ENCODE assay signal across 11 cellular contexts in genomic region chr13:45046445-45046844, GRCh38. TPM values are rescaled to one million over a fixed set of nuclear protein-coding genes. Genes with fewer than 3 reads are reported as not detected.
A peak's percentile ranks its signal among the peaks of the same experiment; 100 is the strongest.
DNase-seq lines count a peak whose midpoint lies in the region; FAIRE-seq and TF ChIP-seq lines count a peak whose summit lies in the region.
"Had no signal": no experiment of that assay in that cellular context is flagged by ENCODE, and none has a peak within 500 bp of the region (broad histone marks: within the 10 kb centered on the region; RNA-seq: fewer than 3 reads in every experiment).

No MANE protein-coding gene starts in this region.

- H3K79me2 ChIP-seq in astrocyte (ENCODE audit: insufficient read depth, low read length), result no peaks in the 10 kb centered on the region

- H3K27ac ChIP-seq in left ventricle myocardium inferior (replicated peaks), result peak overlapping the region; percentile 54
- no peak overlapping the region for H3K27ac ChIP-seq in astrocyte (ENCODE audit: low read depth, low read length)
- no peak overlapping the region for H3K27ac ChIP-seq in mesenchymal stem cell (ENCODE audit: low read length, poor library complexity, severe bottlenecking)

- intact Hi-C loops in left ventricle myocardium inferior (cut with micrococcal nuclease), result loop anchor here (5.0 kb wide), 1 partner anchor 261 kb away; no protein-coding TSS in a partner anchor
- intact Hi-C loops in cardiac septum (cut with DNase I), result loop anchor here (2.0 kb wide), 3 partner anchors 74 to 264 kb away; partner anchors contain the start of gene GTF2F2

- H3K18ac ChIP-seq in mesenchymal stem cell (ENCODE audit: low read depth in 1 of 2, low read length in 2 of 2), result no peak overlapping the region

- no peak overlapping the region for H4K8ac ChIP-seq in mesenchymal stem cell (ENCODE audit: low read length)

- DNase-seq in left ventricle myocardium inferior (no peak), cardiac septum (ENCODE audit: low spot score) (no peak), astrocyte (ENCODE audit: low read depth) (no peak), mesenchymal stem cell (no peak), type B pancreatic cell (ENCODE audit: extremely low spot score, unreplicated experiment) (no peak), DMS79 treated with DMSO at 0.1 percent for 48 hours (lab: John Stamatoyannopoulos, UW) (no peak), activated gamma-delta T cell (lab: John Stamatoyannopoulos, UW) (no peak)
- no peak for DNase-seq in stimulated activated CD8-positive, alpha-beta memory T cell treated with anti-CD3 and anti-CD28 coated beads, Interleukin-4, amount 100 ng/mL, for 48 hours
- DNase-seq: NCI-H2029 treated with DMSO at 0.1 percent for 48 hours had no signal

- no peaks in the 10 kb centered on the region for H4K20me1 ChIP-seq in astrocyte (ENCODE audit: insufficient read depth, low read length)

- no peak overlapping the region for H4K91ac ChIP-seq in mesenchymal stem cell (ENCODE audit: low read length)

- no peaks in the 10 kb centered on the region for H3K79me1 ChIP-seq in mesenchymal stem cell (replicated peaks; ENCODE audit: low read length, poor library complexity, severe bottlenecking)

- TF ChIP-seq CTCF in left ventricle myocardium inferior (IDR thresholded peaks at IDR 0.05; ENCODE audit: borderline replicate concordance) (no peak), astrocyte (IDR thresholded peaks at IDR 0.05; ENCODE audit: insufficient read depth, low read depth, low read length) (no peak), type B pancreatic cell (conservative IDR thresholded peaks at IDR 0.05) (no peak)

- H3K14ac ChIP-seq in mesenchymal stem cell (ENCODE audit: low read length in 2 of 2), result no peak overlapping the region

- H3K36me3 Mint-ChIP-seq in astrocyte (ENCODE audit: low read depth, unreplicated experiment) (no peaks in the 10 kb centered on the region), type B pancreatic cell (no peaks in the 10 kb centered on the region)

- H3K36me3 ChIP-seq in left ventricle myocardium inferior (no peaks in the 10 kb centered on the region), astrocyte (ENCODE audit: insufficient read depth, low read length) (no peaks in the 10 kb centered on the region), mesenchymal stem cell (ENCODE audit: control insufficient read depth in 1 of 2, insufficient read depth in 2 of 2, low read depth in 1 of 2, low read length in 2 of 2) (no peaks in the 10 kb centered on the region)

- H3K9me3 Mint-ChIP-seq in astrocyte (ENCODE audit: unreplicated experiment), result no peaks in the 10 kb centered on the region
- no peaks in the 10 kb centered on the region for H3K9me3 Mint-ChIP-seq in type B pancreatic cell

- H3K9me3 ChIP-seq in left ventricle myocardium inferior (replicated peaks) (no peaks in the 10 kb centered on the region), astrocyte (ENCODE audit: insufficient read depth, low read depth, low read length) (no peaks in the 10 kb centered on the region), mesenchymal stem cell (ENCODE audit: control insufficient read depth, low read length) (no peaks in the 10 kb centered on the region)
- H3K9me3 ChIP-seq: mucosa of descending colon had no signal

- H3K4me3 Mint-ChIP-seq in astrocyte (ENCODE audit: unreplicated experiment) (peak overlapping the region; percentile 81), type B pancreatic cell (peak overlapping the region; percentile 90)

- no peak for FAIRE-seq in astrocyte (lab: Jason Lieb, UNC)
- FAIRE-seq: D721Med had no signal

- H3K4me1 Mint-ChIP-seq in astrocyte (ENCODE audit: low read depth, unreplicated experiment) (peaks cover 13% of the 10 kb centered on the region), type B pancreatic cell (ENCODE audit: unreplicated experiment) (peaks cover 13% of the 10 kb centered on the region)

- H3K27ac Mint-ChIP-seq in astrocyte (ENCODE audit: unreplicated experiment), result no peak overlapping the region
- no peak overlapping the region for H3K27ac Mint-ChIP-seq in type B pancreatic cell

- no peak overlapping the region for H2BK15ac ChIP-seq in mesenchymal stem cell (ENCODE audit: low read depth, poor library complexity, severe bottlenecking)

- H2AFZ ChIP-seq in astrocyte (ENCODE audit: low read depth, low read length) (peak overlapping the region; percentile 85), mesenchymal stem cell (ENCODE audit: low read depth, low read length) (no peak overlapping the region)

- no peak overlapping the region for H2BK120ac ChIP-seq in mesenchymal stem cell (ENCODE audit: low read depth, low read length)

- H3K23ac ChIP-seq in mesenchymal stem cell (ENCODE audit: low read length in 2 of 2), result no peak overlapping the region

- no peak overlapping the region for H2BK5ac ChIP-seq in mesenchymal stem cell (ENCODE audit: low read depth, low read length, poor library complexity, severe bottlenecking)

- H3K9ac ChIP-seq in astrocyte (ENCODE audit: low read length), result peak overlapping the region; percentile 77
- H3K9ac ChIP-seq in mesenchymal stem cell (ENCODE audit: low read length), result peak overlapping the region; percentile 88

- H3K4ac ChIP-seq in mesenchymal stem cell (ENCODE audit: low read depth in 1 of 2, low read length in 2 of 2), result no peak overlapping the region

- peaks cover 3% of the 10 kb centered on the region for H3K27me3 Mint-ChIP-seq in astrocyte (ENCODE audit: low read depth, unreplicated experiment)
- peaks cover 26% of the 10 kb centered on the region for H3K27me3 Mint-ChIP-seq in type B pancreatic cell

- H3K27me3 ChIP-seq in left ventricle myocardium inferior (ENCODE audit: low read depth) (no peaks in the 10 kb centered on the region), astrocyte (ENCODE audit: insufficient read depth, low read length) (no peaks in the 10 kb centered on the region), mesenchymal stem cell (ENCODE audit: control insufficient read depth in 1 of 2, insufficient read depth in 1 of 2, low read length in 2 of 2) (peaks cover 0 to 3% of the 10 kb centered on the region in 2 experiments)

- H3K4me1 ChIP-seq in left ventricle myocardium inferior, result peaks cover 16% of the 10 kb centered on the region
- peaks cover 5% of the 10 kb centered on the region for H3K4me1 ChIP-seq in astrocyte (ENCODE audit: insufficient read depth, low read length)
- H3K4me1 ChIP-seq in mesenchymal stem cell (ENCODE audit: control insufficient read depth, insufficient read depth, low read depth, low read length), result peaks cover 3% of the 10 kb centered on the region

- H3K4me2 ChIP-seq in astrocyte (ENCODE audit: low read length) (peak overlapping the region; percentile 92), mesenchymal stem cell (ENCODE audit: low read length, poor library complexity, severe bottlenecking) (peak overlapping the region; percentile 64)

- WGBS in mesenchymal stem cell, result 95% methylated on average over 4 of the region's 4 CpGs

- H3K4me3 ChIP-seq in left ventricle myocardium inferior, result peak overlapping the region; percentile 66
- H3K4me3 ChIP-seq in astrocyte (ENCODE audit: insufficient read depth, low read depth, low read length), result peak overlapping the region; percentile 66
- H3K4me3 ChIP-seq in mesenchymal stem cell (ENCODE audit: insufficient read depth in 1 of 2, low read depth in 1 of 2, low read length in 2 of 2), result peak overlapping the region; percentile 33 to 80
- H3K4me3 ChIP-seq: mucosa of descending colon had no signal

- no peak overlapping the region for H2BK12ac ChIP-seq in mesenchymal stem cell (ENCODE audit: low read length in 2 of 2)

- H2AK5ac ChIP-seq in mesenchymal stem cell (ENCODE audit: low read length, severe bottlenecking), result no peak overlapping the region

RNA-seq across cellular contexts. Expression of gene GPALPP1, which starts 57.1 kb away (rescaled TPM):
- total RNA-seq in left ventricle myocardium inferior (10.7 TPM), cardiac septum (14.5 TPM), astrocyte (18.5 and 22.2 TPM in 2 replicates), type B pancreatic cell (ENCODE audit: low replicate concordance) (18.9 and 29.3 TPM in 2 replicates)
- 20.6 TPM for polyA plus RNA-seq in mesenchymal stem cell (2013, experiment 1 of 2)
- polyA plus RNA-seq in mesenchymal stem cell (2013, experiment 2 of 2), result 19.8 TPM

RNA-seq across cellular contexts. Expression of gene NUFIP1, which starts 57.2 kb away (rescaled TPM):
- 3.1 TPM for total RNA-seq in left ventricle myocardium inferior
- 2.9 TPM for total RNA-seq in cardiac septum
- 7.0 and 7.6 TPM in 2 replicates for total RNA-seq in astrocyte
- 6.0 TPM for polyA plus RNA-seq in mesenchymal stem cell (2013, experiment 1 of 2)
- 6.7 TPM for polyA plus RNA-seq in mesenchymal stem cell (2013, experiment 2 of 2)
- total RNA-seq in type B pancreatic cell (ENCODE audit: low replicate concordance), result 6.9 and 8.7 TPM in 2 replicates
